In genomic region chr9:77417570-77417969, GRCh38 we compare ENCODE assay signal across 14 cellular contexts.
DNase-seq lines count a peak whose midpoint lies in the region; ATAC-seq, FAIRE-seq and TF ChIP-seq lines count a peak whose summit lies in the region.
"Had no signal": no experiment of that assay in that cellular context is flagged by ENCODE, and none has a peak within 500 bp of the region (broad histone marks: within the 10 kb centered on the region; RNA-seq: fewer than 3 reads in every experiment).

No MANE protein-coding gene starts in this region.

- H3K4me2 ChIP-seq in A549: peak overlapping the region; percentile 21; the same call in 2 of the 3 replicates
- H3K4me2 ChIP-seq: BLaER1 had no signal

- H3K9me3 ChIP-seq in A549 (no peaks in the 10 kb centered on the region), HEK293 (ENCODE audit: control insufficient read depth, insufficient read depth, low read depth, low read length) (no peaks in the 10 kb centered on the region)
- H3K9me3 ChIP-seq: BLaER1 had no signal

- no peak for FAIRE-seq in A549 (lab: Jason Lieb, UNC)
- FAIRE-seq: K562 had no signal

- CTCF ChIA-PET in A549 (lab: Yijun Ruan, JAX) (interaction anchor here (1.5 to 3.8 kb wide), 2 partner anchors 16 to 40 kb away, joined by 6 to 11 read pairs; no protein-coding TSS in a partner anchor), HEK293 (lab: Yijun Ruan, JAX) (interaction anchor here (0.7 to 2.1 kb wide), 3 partner anchors 16 to 595 kb away, joined by 3 to 13 read pairs (median 7); no protein-coding TSS in a partner anchor), WTC11 (lab: Charles Lee) (interaction anchor here (1.8 kb wide), 1 partner anchor 40 kb away, joined by 4 read pairs; no protein-coding TSS in a partner anchor)

- TF ChIP-seq RAD21 in A549 (conservative IDR thresholded peaks at IDR 0.05 in 1 of 2, IDR thresholded peaks at IDR 0.05 in 1 of 2): no peak

- no peaks in the 10 kb centered on the region for H3K27me3 Mint-ChIP-seq in WTC11 (ENCODE audit: low read depth)

- no peaks in the 10 kb centered on the region for H3K4me1 Mint-ChIP-seq in WTC11
- H3K4me1 Mint-ChIP-seq: immature natural killer cell had no signal

- TF ChIP-seq EP300 in A549 (IDR thresholded peaks at IDR 0.05): no peak

- ATAC-seq in A549: peak; percentile 57 to 90
- ATAC-seq in WTC11: no peak
- ATAC-seq in GM21447 (IDR thresholded peaks at IDR 0.05; ENCODE audit: unreplicated experiment): no peak
- ATAC-seq: K562 had no signal

- peaks cover 17% of the 10 kb centered on the region for H3K36me3 Mint-ChIP-seq in WTC11

- no peak for TF ChIP-seq CTCF in A549 (IDR thresholded peaks at IDR 0.05)
- no peak for TF ChIP-seq CTCF in HEK293 (tag by site-specific recombination; IDR thresholded peaks at IDR 0.05)
- no peak for TF ChIP-seq CTCF in WTC11 (IDR thresholded peaks at IDR 0.05)

- no peak overlapping the region for H3K4me3 Mint-ChIP-seq in WTC11
- H3K4me3 Mint-ChIP-seq: immature natural killer cell had no signal

- H3K36me3 ChIP-seq in HEK293 (ENCODE audit: control insufficient read depth in 2 of 2, insufficient read depth in 1 of 2, low read length in 2 of 2): no peaks in the 10 kb centered on the region

- peaks cover 14% of the 10 kb centered on the region; the same call in 2 of the 3 replicates for H3K4me1 ChIP-seq in A549
- no peaks in the 10 kb centered on the region for H3K4me1 ChIP-seq in HEK293 (ENCODE audit: control insufficient read depth, insufficient read depth, low read length)
- H3K4me1 ChIP-seq: BLaER1 had no signal

- TF ChIP-seq POLR2A in A549 (IDR thresholded peaks at IDR 0.05; ENCODE audit: low read length): no peak

- H3K27ac ChIP-seq in A549: peak overlapping the region in 1 of 2 experiments; percentile 43; a peak in 1 of 6 replicates
- no peak overlapping the region for H3K27ac ChIP-seq in HEK293 (ENCODE audit: extremely low read depth, low read depth, low read length)
- H3K27ac ChIP-seq: BLaER1 had no signal

- WGBS in A549 (ENCODE audit: missing lambda C conversion rate): 48% methylated on average over 5 of the region's 5 CpGs

- H3K27ac Mint-ChIP-seq in WTC11: peak overlapping the region; percentile 63; the same call in 1 of the 2 replicates

- DNase-seq in A549 (ENCODE audit: low read depth in 1 of 2, low spot score in 1 of 2) (peak in 1 of 2 experiments; percentile 31), WTC11 (ENCODE audit: low spot score) (no peak), kidney tubule cell (ENCODE audit: low spot score) (peak; percentile 39), COLO668 (lab: John Stamatoyannopoulos, UW; ENCODE audit: unreplicated experiment) (no peak), activated gamma-delta T cell (lab: John Stamatoyannopoulos, UW) (no peak)
- DNase-seq in central memory CD4-positive, alpha-beta T cell: no peak
- DNase-seq: activated effector memory CD4-positive, alpha-beta T cell treated with anti-CD3 and anti-CD28 coated beads, Interleukin-2, amount 50 U/mL, for 16 hours; effector CD4-positive, alpha-beta T cell; immature natural killer cell; nucleus accumbens had no signal

- no peak overlapping the region for H3K4me3 ChIP-seq in A549
- H3K4me3 ChIP-seq in HEK293 (ENCODE audit: low read depth, low read length): no peak overlapping the region
- H3K4me3 ChIP-seq: BLaER1, K562 had no signal

- H3K9me3 Mint-ChIP-seq in WTC11: peaks cover 8% of the 10 kb centered on the region; the same call in 1 of the 2 replicates
- H3K9me3 Mint-ChIP-seq: immature natural killer cell had no signal

- POLR2A ChIA-PET in A549 (lab: Yijun Ruan, JAX) (no interaction called here), HEK293 (lab: Yijun Ruan, JAX) (no interaction called here), WTC11 (lab: Charles Lee) (no interaction called here)

TF ChIP-seq in A549, 52 proteins besides CTCF, POLR2A, EP300 and RAD21 (continues in another document):
- TF ChIP-seq CBX2 (IDR thresholded peaks at IDR 0.05; ENCODE audit: borderline replicate concordance, low read depth) (no peak), ZFP36 (IDR thresholded peaks at IDR 0.05; ENCODE audit: borderline replicate concordance, partially characterized antibody) (no peak), MAZ (IDR thresholded peaks at IDR 0.05; ENCODE audit: borderline replicate concordance, low read depth, low read length) (no peak), SREBF2 (IDR thresholded peaks at IDR 0.05) (no peak), HES2 (IDR thresholded peaks at IDR 0.05) (peak; percentile 64; the same call in 1 of the 2 replicates), MAFK (IDR thresholded peaks at IDR 0.05; ENCODE audit: partially characterized antibody) (no peak)

TF ChIP-seq in HEK293, 187 proteins besides CTCF, POLR2A, EP300 and RAD21:
- peak; percentile 40; the same call in 1 of the 2 replicates for TF ChIP-seq PRDM6 (tag by site-specific recombination; IDR thresholded peaks at IDR 0.05)
- no peak for TF ChIP-seq ZSCAN5A (tag by site-specific recombination; IDR thresholded peaks at IDR 0.05)
- no peak for TF ChIP-seq ZNF23 (tag by site-specific recombination; IDR thresholded peaks at IDR 0.05; ENCODE audit: borderline replicate concordance)
- 0 out of 2 replicates have a peak, but pooled peaks have one; percentile 35 for TF ChIP-seq ZBTB48 (tag by site-specific recombination; IDR thresholded peaks at IDR 0.05)

TF ChIP-seq in WTC11, 78 proteins besides CTCF, POLR2A, EP300 and RAD21:
- TF ChIP-seq ATF2 (CRISPR knock-in tag; IDR thresholded peaks at IDR 0.05; ENCODE audit: borderline replicate concordance, low read depth) (no peak), STAT6 (CRISPR knock-in tag; conservative IDR thresholded peaks at IDR 0.05; ENCODE audit: low read depth) (no peak), JAZF1 (CRISPR knock-in tag; IDR thresholded peaks at IDR 0.05) (no peak), ZNF512 (CRISPR knock-in tag; IDR thresholded peaks at IDR 0.05; ENCODE audit: borderline replicate concordance) (no peak)
TF ChIP-seq in WTC11: peak in this region for 0.

Comparison
In these comparisons a context has a peak if more than half of its experiments do, and no peak if none do; other contexts are left out.
1. ATAC-seq: peak in A549 (2 of 2); none in WTC11 (single experiment) and GM21447 (single experiment).